Comparison of ENCODE assay signal across 13 cellular contexts in the genomic region with DNA sequence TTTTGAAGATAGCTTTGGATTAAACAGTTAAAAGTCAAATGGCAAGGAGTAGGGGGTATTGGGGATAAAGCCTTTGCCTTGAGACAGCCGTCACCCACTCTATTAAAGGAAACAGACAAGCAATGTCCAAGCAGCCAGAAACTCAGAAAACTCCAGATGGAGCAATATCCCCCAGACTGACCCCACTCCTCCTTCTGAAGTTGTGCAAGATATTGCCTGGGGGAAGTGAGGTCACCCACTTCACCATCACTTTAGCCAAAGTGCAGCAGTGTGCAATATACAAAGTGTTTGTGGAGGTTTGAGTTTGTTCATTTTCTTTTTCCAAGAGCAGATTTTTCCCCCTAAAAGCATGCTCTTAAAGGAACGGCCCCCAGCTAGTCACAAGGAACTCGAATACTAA.
DNase-seq lines count a peak whose midpoint lies in the region; ATAC-seq and TF ChIP-seq lines count a peak whose summit lies in the region.
"Had no signal": no experiment of that assay in that cellular context is flagged by ENCODE, and none has a peak within 500 bp of the region (broad histone marks: within the 10 kb centered on the region; RNA-seq: fewer than 3 reads in every experiment).

No MANE protein-coding gene starts in this region.

- H3K4me3 ChIP-seq in breast epithelium, result no peak overlapping the region
- H3K4me3 ChIP-seq in lung, result no peak overlapping the region
- no peak overlapping the region for H3K4me3 ChIP-seq in CD8-positive, alpha-beta memory T cell (ENCODE audit: low read length)
- H3K4me3 ChIP-seq: cardiac muscle cell, HAP-1 had no signal

- POLR2A ChIA-PET in MCF 10A (lab: Yijun Ruan, JAX), result interaction anchor here (0.5 to 4.1 kb wide), 6 partner anchors 10 to 530 kb away, joined by 3 to 12 read pairs (median 3); no protein-coding TSS in a partner anchor
- POLR2A ChIA-PET in CD8-positive, alpha-beta memory T cell (lab: Charles Lee), result no interaction called here

- peaks cover 7% of the 10 kb centered on the region for H3K9me3 Mint-ChIP-seq in MCF 10A (ENCODE audit: unreplicated experiment)
- H3K9me3 Mint-ChIP-seq in dendritic cell treated with granulocyte-macrophage colony-stimulating factor and Interleukin-4, amounts not matched to agents 40 ng/mL and 50 ng/mL, for 4 days, result peaks cover 12% of the 10 kb centered on the region
- no peaks in the 10 kb centered on the region for H3K9me3 Mint-ChIP-seq in immature natural killer cell
- peaks cover 0 to 7% (median 0%) of the 10 kb centered on the region in 5 donors for H3K9me3 Mint-ChIP-seq in CD8-positive, alpha-beta memory T cell

- ATAC-seq in lung (ENCODE audit: insufficient read depth, low FRiP score), result peak; percentile 58

- CTCF ChIA-PET in MCF 10A (lab: Yijun Ruan, JAX), result interaction anchor here (0.6 to 0.9 kb wide), 2 partner anchors 10 to 120 kb away, joined by 3 read pairs; no protein-coding TSS in a partner anchor
- CTCF ChIA-PET in CD8-positive, alpha-beta memory T cell (lab: Charles Lee), result no interaction called here

- 21 to 24% methylated on average over 3 of the region's 3 CpGs for WGBS in lung, 2 donors

- no TSS peak for BruUV-seq in MCF 10A (replicated peaks; lab: Mats Ljungman, UMichigan)

- no peak for TF ChIP-seq POLR2A in breast epithelium (IDR thresholded peaks at IDR 0.05)

- no peak overlapping the region for H3K4me3 Mint-ChIP-seq in MCF 10A (ENCODE audit: unreplicated experiment)
- peak overlapping the region; percentile 24 for H3K4me3 Mint-ChIP-seq in dendritic cell treated with granulocyte-macrophage colony-stimulating factor and Interleukin-4, amounts not matched to agents 40 ng/mL and 50 ng/mL, for 4 days
- H3K4me3 Mint-ChIP-seq in immature natural killer cell, result no peak overlapping the region
- H3K4me3 Mint-ChIP-seq in CD8-positive, alpha-beta memory T cell, result no peak overlapping the region

- H3K36me3 Mint-ChIP-seq in MCF 10A (ENCODE audit: insufficient read depth, unreplicated experiment) (no peaks in the 10 kb centered on the region), immature natural killer cell (no peaks in the 10 kb centered on the region)
- no peaks in the 10 kb centered on the region for H3K36me3 Mint-ChIP-seq in dendritic cell treated with granulocyte-macrophage colony-stimulating factor and Interleukin-4, amounts not matched to agents 40 ng/mL and 50 ng/mL, for 4 days (ENCODE audit: low read depth)
- H3K36me3 Mint-ChIP-seq in CD8-positive, alpha-beta memory T cell, result no peaks in the 10 kb centered on the region

- no peaks in the 10 kb centered on the region for H3K9me3 ChIP-seq in breast epithelium
- H3K9me3 ChIP-seq in lung (ENCODE audit: control insufficient read depth in 2 of 2, insufficient read depth in 1 of 2, low read length in 1 of 2), result peaks cover 0 to 1% of the 10 kb centered on the region in 2 donors
- H3K9me3 ChIP-seq in CD8-positive, alpha-beta memory T cell (ENCODE audit: low read length), result no peaks in the 10 kb centered on the region
- H3K9me3 ChIP-seq: HAP-1 had no signal

- H3K4me1 ChIP-seq in breast epithelium (peaks cover 5% of the 10 kb centered on the region in 2 donors), lung (ENCODE audit: control insufficient read depth in 2 of 2, insufficient read depth in 2 of 2, low read length in 2 of 2) (peaks cover 3 to 6% of the 10 kb centered on the region in 2 donors)
- no peaks in the 10 kb centered on the region for H3K4me1 ChIP-seq in CD8-positive, alpha-beta memory T cell (ENCODE audit: insufficient read depth, low read length)
- H3K4me1 ChIP-seq: HAP-1 had no signal

- no peaks in the 10 kb centered on the region for H3K27me3 ChIP-seq in breast epithelium
- no peaks in the 10 kb centered on the region for H3K27me3 ChIP-seq in lung (ENCODE audit: control insufficient read depth, insufficient read depth)
- H3K27me3 ChIP-seq in CD8-positive, alpha-beta memory T cell (ENCODE audit: insufficient read depth, low read length, poor library complexity, severe bottlenecking), result no peaks in the 10 kb centered on the region
- H3K27me3 ChIP-seq: cardiac muscle cell had no signal

- H3K27ac Mint-ChIP-seq in MCF 10A (ENCODE audit: low read depth, unreplicated experiment), result peak overlapping the region; percentile 42
- peak overlapping the region; percentile 75 for H3K27ac Mint-ChIP-seq in dendritic cell treated with granulocyte-macrophage colony-stimulating factor and Interleukin-4, amounts not matched to agents 40 ng/mL and 50 ng/mL, for 4 days
- no peak overlapping the region for H3K27ac Mint-ChIP-seq in immature natural killer cell
- no peak overlapping the region for H3K27ac Mint-ChIP-seq in CD8-positive, alpha-beta memory T cell

- H3K27me3 Mint-ChIP-seq in MCF 10A (ENCODE audit: insufficient read depth, unreplicated experiment) (no peaks in the 10 kb centered on the region), immature natural killer cell (ENCODE audit: low read depth in 3 of 3) (peaks cover 0 to 4% (median 3%) of the 10 kb centered on the region in 3 donors)
- H3K27me3 Mint-ChIP-seq in dendritic cell treated with granulocyte-macrophage colony-stimulating factor and Interleukin-4, amounts not matched to agents 40 ng/mL and 50 ng/mL, for 4 days, result peaks cover 28% of the 10 kb centered on the region
- peaks cover 5 to 10% of the 10 kb centered on the region in 2 donors for H3K27me3 Mint-ChIP-seq in CD8-positive, alpha-beta memory T cell

- H3K4me1 Mint-ChIP-seq in MCF 10A (ENCODE audit: insufficient read depth, unreplicated experiment) (peaks cover 12% of the 10 kb centered on the region), immature natural killer cell (no peaks in the 10 kb centered on the region)
- H3K4me1 Mint-ChIP-seq in dendritic cell treated with granulocyte-macrophage colony-stimulating factor and Interleukin-4, amounts not matched to agents 40 ng/mL and 50 ng/mL, for 4 days (ENCODE audit: low read depth), result peaks cover 48% of the 10 kb centered on the region
- peaks cover 0 to 2% (median 0%) of the 10 kb centered on the region in 3 donors for H3K4me1 Mint-ChIP-seq in CD8-positive, alpha-beta memory T cell

- intact Hi-C loops in MCF 10A (cut with micrococcal nuclease) (no loop called here), breast epithelium (cut with DNase I; ENCODE audit: low total_unique reads) (no loop called here)
- intact Hi-C loops in dendritic cell treated with granulocyte-macrophage colony-stimulating factor and Interleukin-4, amounts not matched to agents 40 ng/mL and 50 ng/mL, for 4 days (cut with micrococcal nuclease), result no loop called here

- peak; percentile 85 for DNase-seq in MCF 10A (ENCODE audit: unreplicated experiment)
- no peak for DNase-seq in breast epithelium (ENCODE audit: low spot score in 2 of 2)
- DNase-seq in lung (ENCODE audit: low spot score), result peak; percentile 56
- no peak for DNase-seq in immature natural killer cell
- no peak for DNase-seq in CD8-positive, alpha-beta memory T cell
- no peak for DNase-seq in OCI-M2 (lab: John Stamatoyannopoulos, UW; ENCODE audit: unreplicated experiment)
- no peak for DNase-seq in GM10266 (ENCODE audit: extremely low spot score)
- DNase-seq: 8988T; NCI-H1417; stimulated activated naive CD4-positive, alpha-beta T cell had no signal

- TF ChIP-seq CTCF in MCF 10A (IDR thresholded peaks at IDR 0.05; ENCODE audit: unreplicated experiment) (no peak), breast epithelium (IDR thresholded peaks at IDR 0.05) (no peak), lung (IDR thresholded peaks at IDR 0.05; ENCODE audit: control extremely low read depth, extremely low read depth) (no peak), GM10266 (IDR thresholded peaks at IDR 0.05; ENCODE audit: control insufficient read depth, insufficient read depth, low read depth, missing control alignments) (no peak)

- no peaks in the 10 kb centered on the region for H3K36me3 ChIP-seq in breast epithelium
- H3K36me3 ChIP-seq in lung (ENCODE audit: control insufficient read depth in 2 of 2, insufficient read depth in 2 of 2, low read length in 2 of 2), result no peaks in the 10 kb centered on the region
- H3K36me3 ChIP-seq in CD8-positive, alpha-beta memory T cell (ENCODE audit: insufficient read depth, low read length), result no peaks in the 10 kb centered on the region
- H3K36me3 ChIP-seq: cardiac muscle cell, HAP-1 had no signal

- H3K27ac ChIP-seq in breast epithelium, result peak overlapping the region in 1 of 2 donors; percentile 72
- peak overlapping the region in 1 of 2 donors; percentile 91 for H3K27ac ChIP-seq in lung (ENCODE audit: low read depth in 1 of 2, low read length in 1 of 2)
- no peak overlapping the region for H3K27ac ChIP-seq in CD8-positive, alpha-beta memory T cell (ENCODE audit: low read depth, low read length)
- H3K27ac ChIP-seq: cardiac muscle cell had no signal

Comparison
In these comparisons a context has a peak if more than half of its experiments do, and no peak if none do; other contexts are left out.
1. DNase-seq: peak in MCF 10A (single experiment) and lung (single experiment); none in breast epithelium (0 of 2), immature natural killer cell (0 of 3), CD8-positive, alpha-beta memory T cell (0 of 5), OCI-M2 (single experiment) and GM10266 (single experiment).
2. H3K27ac Mint-ChIP-seq: peak in MCF 10A (single experiment) and dendritic cell treated with granulocyte-macrophage colony-stimulating factor and Interleukin-4, amounts not matched to agents 40 ng/mL and 50 ng/mL, for 4 days (single experiment); none in immature natural killer cell (0 of 6) and CD8-positive, alpha-beta memory T cell (0 of 8).